Comparison of ENCODE assay signal across 23 cellular contexts in genomic region chr3:40576431-40576830, GRCh38.
"Had no signal": no experiment of that assay in that cellular context is flagged by ENCODE, and none has a peak within 500 bp of the region (broad histone marks: within the 10 kb centered on the region; RNA-seq: fewer than 3 reads in every experiment).

No MANE protein-coding gene starts in this region.

- H3K4me1 ChIP-seq: Peyer's patch, SJCRH30 had no signal

- H3K27me3 ChIP-seq: MG63, Peyer's patch, SJCRH30 had no signal

- H3K27ac ChIP-seq: KMS-11, Peyer's patch, SJCRH30 had no signal

- H3K4me3 ChIP-seq: MG63, Peyer's patch, SJCRH30 had no signal

- H3K36me3 ChIP-seq: MG63, Peyer's patch, SJCRH30 had no signal

- H3K9me3 ChIP-seq: MG63, Peyer's patch, SJCRH30 had no signal

- H3K9ac ChIP-seq: KMS-11 had no signal

- H3K4me2 ChIP-seq: KMS-11 had no signal

- DNase-seq: IMR-90, Kasumi-1, MG63, NCI-H1092, NCI-H1105 treated with DMSO at 0.1 percent for 48 hours, NCI-H1417 treated with DMSO at 0.1 percent for 48 hours, NCI-H146, NCI-H1694 treated with DMSO at 0.1 percent for 48 hours, NCI-H1930, NCI-H2081, NCI-H2107, NCI-H2171, NCI-H226, NCI-H446, NCI-H510A, NCI-H524 treated with DMSO at 0.1 percent for 48 hours, NCI-H69, NCI-H774, PC-3, Peyer's patch, SHP77 treated with DMSO at 0.1 percent for 48 hours, SJCRH30 had no signal
